9 cellular contexts compared by ENCODE assay signal in the genomic region with DNA sequence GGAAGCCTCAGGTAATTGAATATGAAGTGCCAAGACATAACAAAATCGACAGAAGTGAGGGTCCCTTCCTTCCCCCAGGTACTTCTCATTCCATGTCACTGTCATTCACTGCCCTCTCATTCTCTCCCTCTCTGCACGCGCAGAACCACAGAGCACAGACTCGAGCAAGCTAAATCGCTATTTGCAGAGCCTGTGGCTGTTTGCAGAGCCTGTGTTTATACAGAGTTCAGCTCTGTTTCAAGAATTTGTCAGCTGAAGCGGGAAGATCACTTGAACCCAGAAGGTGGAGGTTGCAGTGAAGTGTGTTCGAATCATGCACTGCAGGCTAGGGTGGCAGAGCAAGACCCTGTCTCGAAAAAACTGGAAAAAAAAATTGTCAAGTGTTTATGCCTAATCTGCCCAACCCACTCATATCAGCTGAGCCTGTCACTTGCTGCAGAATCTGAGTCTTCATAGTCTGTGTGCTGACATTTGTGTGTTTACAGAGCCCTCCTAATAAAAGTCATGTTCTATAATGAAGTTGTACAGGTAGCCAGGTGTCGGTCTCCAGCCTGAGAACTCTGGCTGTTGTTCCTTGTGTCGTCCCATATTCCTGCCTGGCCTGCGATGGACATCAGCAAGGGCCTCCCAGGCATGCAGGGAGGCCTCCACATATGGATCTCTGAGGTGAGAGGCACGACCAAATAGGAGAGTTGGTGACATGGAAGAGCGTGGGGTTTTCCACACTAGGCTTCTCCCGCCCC. TPM values are rescaled to one million over a fixed set of nuclear protein-coding genes. Genes with fewer than 3 reads are reported as not detected.
DNase-seq lines count a peak whose midpoint lies in the region; ATAC-seq and TF ChIP-seq lines count a peak whose summit lies in the region.
"Had no signal": no experiment of that assay in that cellular context is flagged by ENCODE, and none has a peak within 500 bp of the region (broad histone marks: within the 10 kb centered on the region; RNA-seq: fewer than 3 reads in every experiment).

No MANE protein-coding gene starts in this region.

- H3K4me3 ChIP-seq in HAP-1 (peak overlapping the region; percentile 57), hepatocyte (no peak overlapping the region), spleen (peak overlapping the region; percentile 45 to 77 (median 64))

- no peaks in the 10 kb centered on the region for H3K9me3 ChIP-seq in HAP-1
- H3K9me3 ChIP-seq in hepatocyte (ENCODE audit: low read depth): no peaks in the 10 kb centered on the region
- H3K9me3 ChIP-seq in spleen: no peaks in the 10 kb centered on the region
- H3K9me3 ChIP-seq: adrenal gland had no signal

- ATAC-seq in activated T-cell treated with anti-CD3 and anti-CD28 coated beads, Interleukin-2, amount 50 U/mL, for 4 hours: no peak
- ATAC-seq in GM21723 (IDR thresholded peaks at IDR 0.05; ENCODE audit: unreplicated experiment): no peak

- H3K27me3 Mint-ChIP-seq in activated T-cell treated with anti-CD3 and anti-CD28 coated beads, Interleukin-2, amount 50 U/mL, for 4 hours (ENCODE audit: low read depth): no peaks in the 10 kb centered on the region

- H3K4me2 ChIP-seq in hepatocyte: peak overlapping the region; percentile 84

- peaks cover 44% of the 10 kb centered on the region for H3K4me1 Mint-ChIP-seq in activated T-cell treated with anti-CD3 and anti-CD28 coated beads, Interleukin-2, amount 50 U/mL, for 4 hours (ENCODE audit: low read depth)

- DNase-seq in HAP-1 (ENCODE audit: low spot score in 2 of 2) (no peak), hepatocyte (ENCODE audit: low spot score) (no peak), spleen (peak; percentile 43), NCI-H526 treated with DMSO at 0.1 percent for 48 hours (lab: John Stamatoyannopoulos, UW) (no peak), middle frontal gyrus (ENCODE audit: extremely low spot score, low spot score) (no peak), NCI-H69 (lab: John Stamatoyannopoulos, UW) (no peak)
- no peak for DNase-seq in activated T-cell treated with anti-CD3 and anti-CD28 coated beads, Interleukin-2, amount 50 U/mL, for 4 hours

- H3K4me3 Mint-ChIP-seq in activated T-cell treated with anti-CD3 and anti-CD28 coated beads, Interleukin-2, amount 50 U/mL, for 4 hours: peak overlapping the region; percentile 93

- in situ Hi-C loops in HAP-1 (cut with MboI; ENCODE audit: low sequenced_read_pairs): no loop called here

- H3K9me3 Mint-ChIP-seq in activated T-cell treated with anti-CD3 and anti-CD28 coated beads, Interleukin-2, amount 50 U/mL, for 4 hours: no peaks in the 10 kb centered on the region

- peak overlapping the region; percentile 73 for H2AFZ ChIP-seq in hepatocyte

- H3K36me3 Mint-ChIP-seq in activated T-cell treated with anti-CD3 and anti-CD28 coated beads, Interleukin-2, amount 50 U/mL, for 4 hours (ENCODE audit: insufficient read depth): peaks cover 11% of the 10 kb centered on the region

- peak overlapping the region; percentile 99 for H3K27ac ChIP-seq in hepatocyte
- peak overlapping the region; percentile 80 to 96 (median 84) for H3K27ac ChIP-seq in spleen

- no peaks in the 10 kb centered on the region for H4K20me1 ChIP-seq in hepatocyte (ENCODE audit: insufficient read depth, poor library complexity, severe bottlenecking)

- H3K27me3 ChIP-seq in HAP-1 (ENCODE audit: low read depth) (no peaks in the 10 kb centered on the region), hepatocyte (no peaks in the 10 kb centered on the region), spleen (replicated peaks in 1 of 7) (no peaks in the 10 kb centered on the region)
- H3K27me3 ChIP-seq: adrenal gland had no signal

- 58% methylated on average over 13 of the region's 14 CpGs for WGBS in hepatocyte (ENCODE audit: low lambda C conversion rate, missing lambda C conversion rate)
- WGBS in spleen, 5 donors: 70 to 78% (median 75%) methylated on average over 12 to 14 of the region's 14 CpGs

- H3K9me2 ChIP-seq in hepatocyte (replicated peaks; ENCODE audit: insufficient read depth): no peaks in the 10 kb centered on the region

- no peak for TF ChIP-seq CTCF in hepatocyte (IDR thresholded peaks at IDR 0.05; ENCODE audit: poor library complexity)
- TF ChIP-seq CTCF in spleen (IDR thresholded peaks at IDR 0.05 in 8 of 11, conservative IDR thresholded peaks at IDR 0.05 in 3 of 11): no peak

- TF ChIP-seq POLR2A in spleen (IDR thresholded peaks at IDR 0.05): no peak

- H3K36me3 ChIP-seq in HAP-1 (replicated peaks) (peaks cover 3% of the 10 kb centered on the region), hepatocyte (replicated peaks; ENCODE audit: insufficient read depth, low read depth) (no peaks in the 10 kb centered on the region), spleen (peaks cover 0 to 22% (median 6%) of the 10 kb centered on the region in 6 donors)
- H3K36me3 ChIP-seq: adrenal gland had no signal

- H3K4me1 ChIP-seq in HAP-1 (peaks cover 14% of the 10 kb centered on the region), hepatocyte (ENCODE audit: insufficient read depth) (peaks cover 48% of the 10 kb centered on the region), spleen (peaks cover 18 to 60% (median 46%) of the 10 kb centered on the region in 6 donors)

- intact Hi-C loops in spleen (cut with DNase I; ENCODE audit: low total_unique reads): no loop called here

- peaks cover 13% of the 10 kb centered on the region for H3K79me2 ChIP-seq in hepatocyte

RNA-seq across cellular contexts. Expression of a gene that starts 2.7 kb away (rescaled TPM):
- total RNA-seq in activated T-cell treated with anti-CD3 and anti-CD28 coated beads, Interleukin-2, amount 50 U/mL, for 4 hours: 10 to 100 TPM; 15.0 to 16.8 (median 16.6) TPM
- total RNA-seq in hepatocyte: 47.0 and 47.4 TPM in 2 replicates
- polyA plus RNA-seq in hepatocyte: 39.3 and 39.7 TPM in 2 replicates
- total RNA-seq in spleen: 10 to 100 TPM; 14.4 to 23.4 (median 16.1) TPM
- polyA plus RNA-seq in spleen: 10 to 100 TPM; 19.2 to 21.5 (median 20.1) TPM

RNA-seq across cellular contexts. Expression of a gene that starts 36.2 kb away (rescaled TPM):
- 1 to 10 TPM; 1.8 to 3.4 (median 1.9) TPM for total RNA-seq in activated T-cell treated with anti-CD3 and anti-CD28 coated beads, Interleukin-2, amount 50 U/mL, for 4 hours
- total RNA-seq in hepatocyte (17.1 and 22.6 TPM in 2 replicates), spleen (10 to 100 TPM; 16.3 to 24.0 (median 20.8) TPM)
- polyA plus RNA-seq in hepatocyte (21.7 and 24.8 TPM in 2 replicates), spleen (10 to 100 TPM; 11.8 to 13.3 (median 12.7) TPM)

RNA-seq across cellular contexts. Expression of a gene that starts 45.8 kb away (rescaled TPM):
- total RNA-seq in activated T-cell treated with anti-CD3 and anti-CD28 coated beads, Interleukin-2, amount 50 U/mL, for 4 hours: under 1 TPM; 0.05 to 0.16 (median 0.08) TPM
- 0.23 and 0.68 TPM in 2 replicates for total RNA-seq in hepatocyte
- 1.5 and 1.6 TPM in 2 replicates for polyA plus RNA-seq in hepatocyte
- 1 to 10 TPM in 5 of 7 donors, under 1 TPM in 2; 0.52 to 2.3 (median 1.5) TPM for total RNA-seq in spleen
- under 1 TPM; 0.36 to 0.57 (median 0.42) TPM for polyA plus RNA-seq in spleen
